ENCODE assay signal across 1 cellular context in the genomic region with DNA sequence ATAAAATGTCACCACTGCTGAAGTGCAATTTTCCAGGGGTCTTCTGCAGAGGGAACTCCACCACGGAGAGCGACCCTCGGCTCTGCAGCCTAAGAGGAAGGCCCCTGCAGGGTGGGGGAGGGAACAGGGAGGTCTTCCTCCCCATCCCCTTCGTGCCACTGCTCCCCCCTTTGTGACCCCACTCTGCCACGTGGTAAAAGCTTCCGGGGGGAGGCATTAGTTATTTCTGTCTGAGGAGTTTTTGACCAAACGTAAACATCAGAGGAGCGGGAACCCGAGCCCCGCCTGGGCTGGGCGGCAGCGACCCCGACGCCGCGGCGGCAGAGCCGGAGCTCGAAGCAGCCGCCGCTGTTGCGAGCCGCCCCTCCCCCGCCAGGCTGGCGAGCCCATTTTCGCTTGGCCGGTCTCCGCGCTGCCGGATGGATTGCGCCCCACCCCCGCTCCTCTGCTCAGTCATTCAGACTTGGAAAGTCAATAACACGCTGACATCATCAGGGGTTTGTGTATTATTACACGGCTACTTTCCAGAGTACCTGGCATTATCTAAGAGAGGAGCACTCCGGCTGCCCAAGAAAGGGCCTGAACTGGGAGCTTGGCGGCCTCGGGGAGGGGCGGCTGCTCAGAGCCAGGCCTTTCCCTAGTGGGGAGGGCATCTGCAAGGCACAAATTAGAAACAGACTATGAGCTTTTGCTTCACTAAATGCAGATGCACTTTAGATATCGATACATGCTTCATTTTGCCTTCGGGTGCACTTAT.
A peak's percentile ranks its signal among the peaks of the same experiment; 100 is the strongest.
TF ChIP-seq lines count a peak whose summit lies in the region.

No MANE protein-coding gene starts in this region.

TF ChIP-seq in GM23338, 12 proteins besides CTCF, POLR2A, EP300 and RAD21 (continued from another document):
- TF ChIP-seq, protein P1, sequence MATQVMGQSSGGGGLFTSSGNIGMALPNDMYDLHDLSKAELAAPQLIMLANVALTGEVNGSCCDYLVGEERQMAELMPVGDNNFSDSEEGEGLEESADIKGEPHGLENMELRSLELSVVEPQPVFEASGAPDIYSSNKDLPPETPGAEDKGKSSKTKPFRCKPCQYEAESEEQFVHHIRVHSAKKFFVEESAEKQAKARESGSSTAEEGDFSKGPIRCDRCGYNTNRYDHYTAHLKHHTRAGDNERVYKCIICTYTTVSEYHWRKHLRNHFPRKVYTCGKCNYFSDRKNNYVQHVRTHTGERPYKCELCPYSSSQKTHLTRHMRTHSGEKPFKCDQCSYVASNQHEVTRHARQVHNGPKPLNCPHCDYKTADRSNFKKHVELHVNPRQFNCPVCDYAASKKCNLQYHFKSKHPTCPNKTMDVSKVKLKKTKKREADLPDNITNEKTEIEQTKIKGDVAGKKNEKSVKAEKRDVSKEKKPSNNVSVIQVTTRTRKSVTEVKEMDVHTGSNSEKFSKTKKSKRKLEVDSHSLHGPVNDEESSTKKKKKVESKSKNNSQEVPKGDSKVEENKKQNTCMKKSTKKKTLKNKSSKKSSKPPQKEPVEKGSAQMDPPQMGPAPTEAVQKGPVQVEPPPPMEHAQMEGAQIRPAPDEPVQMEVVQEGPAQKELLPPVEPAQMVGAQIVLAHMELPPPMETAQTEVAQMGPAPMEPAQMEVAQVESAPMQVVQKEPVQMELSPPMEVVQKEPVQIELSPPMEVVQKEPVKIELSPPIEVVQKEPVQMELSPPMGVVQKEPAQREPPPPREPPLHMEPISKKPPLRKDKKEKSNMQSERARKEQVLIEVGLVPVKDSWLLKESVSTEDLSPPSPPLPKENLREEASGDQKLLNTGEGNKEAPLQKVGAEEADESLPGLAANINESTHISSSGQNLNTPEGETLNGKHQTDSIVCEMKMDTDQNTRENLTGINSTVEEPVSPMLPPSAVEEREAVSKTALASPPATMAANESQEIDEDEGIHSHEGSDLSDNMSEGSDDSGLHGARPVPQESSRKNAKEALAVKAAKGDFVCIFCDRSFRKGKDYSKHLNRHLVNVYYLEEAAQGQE (IDR thresholded peaks at IDR 0.05; ENCODE audit: unreplicated experiment), result peak; percentile 24
- no peak for TF ChIP-seq STAT1 (IDR thresholded peaks at IDR 0.05; ENCODE audit: unreplicated experiment)
- TF ChIP-seq, protein P2, sequence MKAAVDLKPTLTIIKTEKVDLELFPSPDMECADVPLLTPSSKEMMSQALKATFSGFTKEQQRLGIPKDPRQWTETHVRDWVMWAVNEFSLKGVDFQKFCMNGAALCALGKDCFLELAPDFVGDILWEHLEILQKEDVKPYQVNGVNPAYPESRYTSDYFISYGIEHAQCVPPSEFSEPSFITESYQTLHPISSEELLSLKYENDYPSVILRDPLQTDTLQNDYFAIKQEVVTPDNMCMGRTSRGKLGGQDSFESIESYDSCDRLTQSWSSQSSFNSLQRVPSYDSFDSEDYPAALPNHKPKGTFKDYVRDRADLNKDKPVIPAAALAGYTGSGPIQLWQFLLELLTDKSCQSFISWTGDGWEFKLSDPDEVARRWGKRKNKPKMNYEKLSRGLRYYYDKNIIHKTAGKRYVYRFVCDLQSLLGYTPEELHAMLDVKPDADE (IDR thresholded peaks at IDR 0.05), result no peak; the same call in 1 of the 2 replicates
- TF ChIP-seq, protein P3, sequence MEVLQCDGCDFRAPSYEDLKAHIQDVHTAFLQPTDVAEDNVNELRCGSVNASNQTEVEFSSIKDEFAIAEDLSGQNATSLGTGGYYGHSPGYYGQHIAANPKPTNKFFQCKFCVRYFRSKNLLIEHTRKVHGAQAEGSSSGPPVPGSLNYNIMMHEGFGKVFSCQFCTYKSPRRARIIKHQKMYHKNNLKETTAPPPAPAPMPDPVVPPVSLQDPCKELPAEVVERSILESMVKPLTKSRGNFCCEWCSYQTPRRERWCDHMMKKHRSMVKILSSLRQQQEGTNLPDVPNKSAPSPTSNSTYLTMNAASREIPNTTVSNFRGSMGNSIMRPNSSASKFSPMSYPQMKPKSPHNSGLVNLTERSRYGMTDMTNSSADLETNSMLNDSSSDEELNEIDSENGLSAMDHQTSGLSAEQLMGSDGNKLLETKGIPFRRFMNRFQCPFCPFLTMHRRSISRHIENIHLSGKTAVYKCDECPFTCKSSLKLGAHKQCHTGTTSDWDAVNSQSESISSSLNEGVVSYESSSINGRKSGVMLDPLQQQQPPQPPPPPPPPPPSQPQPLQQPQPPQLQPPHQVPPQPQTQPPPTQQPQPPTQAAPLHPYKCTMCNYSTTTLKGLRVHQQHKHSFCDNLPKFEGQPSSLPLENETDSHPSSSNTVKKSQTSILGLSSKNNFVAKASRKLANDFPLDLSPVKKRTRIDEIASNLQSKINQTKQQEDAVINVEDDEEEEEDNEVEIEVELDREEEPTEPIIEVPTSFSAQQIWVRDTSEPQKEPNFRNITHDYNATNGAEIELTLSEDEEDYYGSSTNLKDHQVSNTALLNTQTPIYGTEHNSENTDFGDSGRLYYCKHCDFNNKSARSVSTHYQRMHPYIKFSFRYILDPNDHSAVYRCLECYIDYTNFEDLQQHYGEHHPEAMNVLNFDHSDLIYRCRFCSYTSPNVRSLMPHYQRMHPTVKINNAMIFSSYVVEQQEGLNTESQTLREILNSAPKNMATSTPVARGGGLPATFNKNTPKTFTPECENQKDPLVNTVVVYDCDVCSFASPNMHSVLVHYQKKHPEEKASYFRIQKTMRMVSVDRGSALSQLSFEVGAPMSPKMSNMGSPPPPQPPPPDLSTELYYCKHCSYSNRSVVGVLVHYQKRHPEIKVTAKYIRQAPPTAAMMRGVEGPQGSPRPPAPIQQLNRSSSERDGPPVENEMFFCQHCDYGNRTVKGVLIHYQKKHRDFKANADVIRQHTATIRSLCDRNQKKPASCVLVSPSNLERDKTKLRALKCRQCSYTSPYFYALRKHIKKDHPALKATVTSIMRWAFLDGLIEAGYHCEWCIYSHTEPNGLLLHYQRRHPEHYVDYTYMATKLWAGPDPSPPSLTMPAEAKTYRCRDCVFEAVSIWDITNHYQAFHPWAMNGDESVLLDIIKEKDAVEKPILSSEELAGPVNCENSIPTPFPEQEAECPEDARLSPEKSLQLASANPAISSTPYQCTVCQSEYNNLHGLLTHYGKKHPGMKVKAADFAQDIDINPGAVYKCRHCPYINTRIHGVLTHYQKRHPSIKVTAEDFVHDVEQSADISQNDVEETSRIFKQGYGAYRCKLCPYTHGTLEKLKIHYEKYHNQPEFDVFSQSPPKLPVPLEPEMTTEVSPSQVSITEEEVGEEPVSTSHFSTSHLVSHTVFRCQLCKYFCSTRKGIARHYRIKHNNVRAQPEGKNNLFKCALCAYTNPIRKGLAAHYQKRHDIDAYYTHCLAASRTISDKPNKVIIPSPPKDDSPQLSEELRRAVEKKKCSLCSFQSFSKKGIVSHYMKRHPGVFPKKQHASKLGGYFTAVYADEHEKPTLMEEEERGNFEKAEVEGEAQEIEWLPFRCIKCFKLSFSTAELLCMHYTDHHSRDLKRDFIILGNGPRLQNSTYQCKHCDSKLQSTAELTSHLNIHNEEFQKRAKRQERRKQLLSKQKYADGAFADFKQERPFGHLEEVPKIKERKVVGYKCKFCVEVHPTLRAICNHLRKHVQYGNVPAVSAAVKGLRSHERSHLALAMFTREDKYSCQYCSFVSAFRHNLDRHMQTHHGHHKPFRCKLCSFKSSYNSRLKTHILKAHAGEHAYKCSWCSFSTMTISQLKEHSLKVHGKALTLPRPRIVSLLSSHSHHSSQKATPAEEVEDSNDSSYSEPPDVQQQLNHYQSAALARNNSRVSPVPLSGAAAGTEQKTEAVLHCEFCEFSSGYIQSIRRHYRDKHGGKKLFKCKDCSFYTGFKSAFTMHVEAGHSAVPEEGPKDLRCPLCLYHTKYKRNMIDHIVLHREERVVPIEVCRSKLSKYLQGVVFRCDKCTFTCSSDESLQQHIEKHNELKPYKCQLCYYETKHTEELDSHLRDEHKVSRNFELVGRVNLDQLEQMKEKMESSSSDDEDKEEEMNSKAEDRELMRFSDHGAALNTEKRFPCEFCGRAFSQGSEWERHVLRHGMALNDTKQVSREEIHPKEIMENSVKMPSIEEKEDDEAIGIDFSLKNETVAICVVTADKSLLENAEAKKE (CRISPR knock-in tag; IDR thresholded peaks at IDR 0.05), result no peak
- 0 out of 2 replicates have a peak, but pooled peaks have one; percentile 42 for TF ChIP-seq ZNF331 (CRISPR knock-in tag; IDR thresholded peaks at IDR 0.05; ENCODE audit: low read depth)
- peak; percentile 49; the same call in 1 of the 2 replicates for TF ChIP-seq NANOG (IDR thresholded peaks at IDR 0.05; ENCODE audit: borderline replicate concordance)
- peak; percentile 97 for TF ChIP-seq ZNF114 (CRISPR knock-in tag; IDR thresholded peaks at IDR 0.05)
- no peak for TF ChIP-seq EZH2 (IDR thresholded peaks at IDR 0.05; ENCODE audit: low read depth, unreplicated experiment)
- TF ChIP-seq POLR2AphosphoS5 (IDR thresholded peaks at IDR 0.05; ENCODE audit: low read depth), result no peak
- peak; percentile 92 for TF ChIP-seq CREB1 (CRISPR knock-in tag; IDR thresholded peaks at IDR 0.05; ENCODE audit: low read depth)
